Comparison of ENCODE assay signal across 18 cellular contexts in the genomic region with DNA sequence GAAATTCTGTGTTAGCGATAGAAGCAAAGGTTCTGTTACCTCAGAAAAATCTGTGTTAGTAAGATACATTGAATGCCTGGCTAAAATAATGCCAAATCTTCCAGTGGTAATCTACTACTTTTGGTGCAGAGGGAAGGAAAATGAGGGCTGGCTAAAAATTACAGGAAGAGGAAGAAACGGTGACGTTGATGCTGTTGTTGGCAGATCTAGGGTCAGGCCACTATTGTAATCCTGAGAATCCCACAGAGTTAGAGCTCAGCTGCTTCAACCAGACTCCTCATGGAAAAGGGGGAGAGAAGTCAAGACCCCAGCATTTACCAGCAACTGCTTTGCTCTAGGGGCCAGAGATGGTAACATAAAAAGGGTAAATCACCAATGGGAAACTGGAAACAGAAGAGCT.
"Had no signal": no experiment of that assay in that cellular context is flagged by ENCODE, and none has a peak within 500 bp of the region (broad histone marks: within the 10 kb centered on the region; RNA-seq: fewer than 3 reads in every experiment).

No MANE protein-coding gene starts in this region.

- H3K36me3 Mint-ChIP-seq: activated CD4-positive, alpha-beta memory T cell treated with anti-CD3 and anti-CD28 coated beads for 36 hours; activated naive CD8-positive, alpha-beta T cell treated with anti-CD3 and anti-CD28 coated beads for 36 hours had no signal

- H3K9me3 Mint-ChIP-seq: activated B cell treated with CpG ODN at 0.5 μM for 24 hours; activated CD4-positive, alpha-beta memory T cell treated with anti-CD3 and anti-CD28 coated beads for 36 hours; activated naive CD8-positive, alpha-beta T cell treated with anti-CD3 and anti-CD28 coated beads for 36 hours; activated T-helper 1 cell treated with anti-CD3 and anti-CD28 coated beads, Interleukin-12 subunit alpha, Interleukin-12 subunit beta, Interleukin-2, Interleukin-4 antibody, amounts not matched to agents 30 ng/mL and 10 ng/mL and 1 ng/mL, durations not matched to agents 14 hours and 24 hours and 36 hours had no signal

- H3K4me3 Mint-ChIP-seq: activated B cell treated with CpG ODN at 0.5 μM for 24 hours; activated CD4-positive, alpha-beta memory T cell treated with anti-CD3 and anti-CD28 coated beads for 36 hours; activated naive CD8-positive, alpha-beta T cell treated with anti-CD3 and anti-CD28 coated beads for 36 hours; activated T-helper 1 cell treated with anti-CD3 and anti-CD28 coated beads, Interleukin-12 subunit alpha, Interleukin-12 subunit beta, Interleukin-2, Interleukin-4 antibody, amounts not matched to agents 30 ng/mL and 10 ng/mL and 1 ng/mL, durations not matched to agents 14 hours and 24 hours and 36 hours had no signal

- H3K27ac Mint-ChIP-seq: activated B cell treated with CpG ODN at 0.5 μM for 24 hours; activated CD4-positive, alpha-beta memory T cell treated with anti-CD3 and anti-CD28 coated beads for 36 hours; activated naive CD8-positive, alpha-beta T cell treated with anti-CD3 and anti-CD28 coated beads for 36 hours; activated T-helper 1 cell treated with anti-CD3 and anti-CD28 coated beads, Interleukin-12 subunit alpha, Interleukin-12 subunit beta, Interleukin-2, Interleukin-4 antibody, amounts not matched to agents 30 ng/mL and 10 ng/mL and 1 ng/mL, durations not matched to agents 14 hours and 24 hours and 36 hours had no signal

- ATAC-seq: esophagus mucosa had no signal

- H3K36me3 ChIP-seq: ovary, tibial artery had no signal

- H3K27me3 ChIP-seq: ovary, tibial artery had no signal

- H3K4me3 ChIP-seq: lung, ovary, SK-N-MC, tibial artery had no signal

- H3K27ac ChIP-seq: ovary, SK-N-MC, tibial artery had no signal

- DNase-seq: activated B cell treated with CpG ODN at 0.5 μM for 24 hours; activated CD4-positive, alpha-beta memory T cell treated with anti-CD3 and anti-CD28 coated beads for 36 hours; activated CD4-positive, alpha-beta T cell treated with anti-CD3 and anti-CD28 coated beads for 4 hours; activated gamma-delta T cell treated with Interleukin-2 at 50 U/mL for 16 hours; activated naive CD8-positive, alpha-beta T cell treated with anti-CD3 and anti-CD28 coated beads for 36 hours; activated T-cell treated with anti-CD3 and anti-CD28 coated beads for 4 hours; amniotic stem cell; hippocampal formation; left cardiac atrium; ovary; stimulated activated CD4-positive, alpha-beta T cell treated with anti-CD3 and anti-CD28 coated beads, Interleukin-12 subunit alpha, Interleukin-12 subunit beta, amount 100 ng/mL, for 4 hours; stimulated activated CD4-positive, alpha-beta T cell treated with anti-CD3 and anti-CD28 coated beads, Interleukin-1b, Interleukin-23, amount 100 ng/mL, for 48 hours; stimulated activated naive CD4-positive, alpha-beta T cell treated with Interleukin-2 at 50 U/mL for 16 hours; tibial artery had no signal

- H3K4me1 Mint-ChIP-seq: activated B cell treated with CpG ODN at 0.5 μM for 24 hours had no signal

- H3K9me3 ChIP-seq: ovary, tibial artery had no signal
